In the genomic region with DNA sequence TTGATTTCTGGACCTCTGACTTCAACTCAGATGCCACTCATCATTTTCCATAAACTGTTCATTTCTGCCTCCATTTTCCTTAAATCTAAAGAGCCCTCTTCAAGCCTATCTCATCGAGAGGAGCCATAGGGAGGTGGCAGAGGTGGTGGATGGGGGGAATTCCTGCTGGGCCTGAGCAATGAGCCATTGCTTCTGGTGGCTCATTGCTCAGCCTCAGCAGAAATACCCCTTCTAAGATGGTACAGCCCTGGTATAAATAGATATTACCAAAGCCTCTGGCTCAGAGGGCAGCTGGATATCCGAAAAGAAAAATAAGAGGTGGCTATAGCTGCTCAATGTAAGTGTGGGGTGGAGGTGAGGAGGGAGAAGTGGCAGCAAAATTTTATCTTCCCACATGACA, we compare ENCODE assay signal across 25 cellular contexts.
"Had no signal": no experiment of that assay in that cellular context is flagged by ENCODE, and none has a peak within 500 bp of the region (broad histone marks: within the 10 kb centered on the region; RNA-seq: fewer than 3 reads in every experiment).

No MANE protein-coding gene starts in this region.

- ATAC-seq: activated CD8-positive, alpha-beta memory T cell treated with anti-CD3 and anti-CD28 coated beads, Interleukin-2, amount 10 ng/mL, durations not matched to agents 7 days and 5 days; activated CD8-positive, alpha-beta T cell treated with anti-CD3 and anti-CD28 coated beads, Interleukin-2, amount 10 ng/mL, durations not matched to agents 7 days and 5 days; activated T-cell treated with anti-CD3 and anti-CD28 coated beads, Interleukin-2, amount 50 U/mL, for 72 hours; body of pancreas; natural killer cell treated with Interleukin-12 subunit alpha and Interleukin-12 subunit beta and Interleukin-15 and Interleukin-18, amount 100 ng/mL, for 72 hours; right cardiac atrium; stimulated activated naive CD8-positive, alpha-beta T cell treated with anti-CD3 and anti-CD28 coated beads, Interleukin-15, Interleukin-2, amounts not matched to agents 100 U/mL and 50 U/mL, for 24 hours had no signal

- H3K27ac ChIP-seq: adrenal gland, body of pancreas, epithelial cell of prostate, esophagus squamous epithelium, left ventricle myocardium inferior, testis, transverse colon had no signal

- H3K27ac Mint-ChIP-seq: activated CD8-positive, alpha-beta memory T cell treated with anti-CD3 and anti-CD28 coated beads, Interleukin-2, amount 10 ng/mL, durations not matched to agents 7 days and 5 days; activated CD8-positive, alpha-beta T cell treated with anti-CD3 and anti-CD28 coated beads, Interleukin-2, amount 10 ng/mL, durations not matched to agents 7 days and 5 days; activated naive CD8-positive, alpha-beta T cell treated with anti-CD3 and anti-CD28 coated beads for 36 hours; activated T-cell treated with anti-CD3 and anti-CD28 coated beads, Interleukin-2, amount 50 U/mL, for 72 hours; natural killer cell treated with Interleukin-12 subunit alpha and Interleukin-12 subunit beta and Interleukin-15 and Interleukin-18, amount 100 ng/mL, for 72 hours had no signal

- H3K27me3 Mint-ChIP-seq: activated CD8-positive, alpha-beta memory T cell treated with anti-CD3 and anti-CD28 coated beads, Interleukin-2, amount 10 ng/mL, durations not matched to agents 7 days and 5 days; activated naive CD8-positive, alpha-beta T cell treated with anti-CD3 and anti-CD28 coated beads for 36 hours; natural killer cell treated with Interleukin-12 subunit alpha and Interleukin-12 subunit beta and Interleukin-15 and Interleukin-18, amount 100 ng/mL, for 72 hours had no signal

- H3K4me3 Mint-ChIP-seq: activated CD8-positive, alpha-beta memory T cell treated with anti-CD3 and anti-CD28 coated beads, Interleukin-2, amount 10 ng/mL, durations not matched to agents 7 days and 5 days; activated CD8-positive, alpha-beta T cell treated with anti-CD3 and anti-CD28 coated beads, Interleukin-2, amount 10 ng/mL, durations not matched to agents 7 days and 5 days; activated naive CD8-positive, alpha-beta T cell treated with anti-CD3 and anti-CD28 coated beads for 36 hours; activated T-cell treated with anti-CD3 and anti-CD28 coated beads, Interleukin-2, amount 50 U/mL, for 72 hours; natural killer cell treated with Interleukin-12 subunit alpha and Interleukin-12 subunit beta and Interleukin-15 and Interleukin-18, amount 100 ng/mL, for 72 hours had no signal

- H3K9me3 Mint-ChIP-seq: activated naive CD8-positive, alpha-beta T cell treated with anti-CD3 and anti-CD28 coated beads for 36 hours had no signal

- H3K4me3 ChIP-seq: adrenal gland, body of pancreas, esophagus squamous epithelium, left ventricle myocardium inferior, lung, testis, transverse colon had no signal

- H3K36me3 Mint-ChIP-seq: activated CD8-positive, alpha-beta memory T cell treated with anti-CD3 and anti-CD28 coated beads, Interleukin-2, amount 10 ng/mL, durations not matched to agents 7 days and 5 days; activated naive CD8-positive, alpha-beta T cell treated with anti-CD3 and anti-CD28 coated beads for 36 hours; natural killer cell treated with Interleukin-12 subunit alpha and Interleukin-12 subunit beta and Interleukin-15 and Interleukin-18, amount 100 ng/mL, for 72 hours had no signal

- H3K4me1 Mint-ChIP-seq: activated CD8-positive, alpha-beta memory T cell treated with anti-CD3 and anti-CD28 coated beads, Interleukin-2, amount 10 ng/mL, durations not matched to agents 7 days and 5 days; activated naive CD8-positive, alpha-beta T cell treated with anti-CD3 and anti-CD28 coated beads for 36 hours had no signal

- DNase-seq: activated CD4-positive, alpha-beta T cell treated with anti-CD3 and anti-CD28 coated beads, Interleukin-2, amount 50 U/mL, for 1 hour; activated CD8-positive, alpha-beta memory T cell treated with anti-CD3 and anti-CD28 coated beads, Interleukin-2, amount 10 ng/mL, durations not matched to agents 7 days and 5 days; activated CD8-positive, alpha-beta T cell treated with anti-CD3 and anti-CD28 coated beads, Interleukin-2, amount 10 ng/mL, durations not matched to agents 7 days and 5 days; activated effector memory CD4-positive, alpha-beta T cell treated with Interleukin-2 at 50 U/mL for 16 hours; activated naive CD4-positive, alpha-beta T cell treated with Interleukin-2 at 50 U/mL for 16 hours; activated naive CD8-positive, alpha-beta T cell treated with anti-CD3 and anti-CD28 coated beads for 36 hours; activated T-cell treated with anti-CD3 and anti-CD28 coated beads for 4 hours; activated T-cell treated with anti-CD3 and anti-CD28 coated beads, Interleukin-2, amount 50 U/mL, for 72 hours; adrenal gland; aorta; body of pancreas; effector CD8-positive, alpha-beta T cell; esophagus squamous epithelium; left ventricle myocardium inferior; mesendoderm; posterior cingulate gyrus; right cardiac atrium; stimulated activated CD4-positive, alpha-beta T cell treated with anti-CD3 and anti-CD28 coated beads, Interleukin-2, amount 100 ng/mL, for 48 hours; stimulated activated naive CD8-positive, alpha-beta T cell treated with anti-CD3 and anti-CD28 coated beads, Interleukin-15, Interleukin-2, amounts not matched to agents 100 U/mL and 50 U/mL, for 24 hours; T-helper 2 cell; testis; transverse colon had no signal
